Comparison of ENCODE assay signal across 11 cellular contexts in the genomic region with DNA sequence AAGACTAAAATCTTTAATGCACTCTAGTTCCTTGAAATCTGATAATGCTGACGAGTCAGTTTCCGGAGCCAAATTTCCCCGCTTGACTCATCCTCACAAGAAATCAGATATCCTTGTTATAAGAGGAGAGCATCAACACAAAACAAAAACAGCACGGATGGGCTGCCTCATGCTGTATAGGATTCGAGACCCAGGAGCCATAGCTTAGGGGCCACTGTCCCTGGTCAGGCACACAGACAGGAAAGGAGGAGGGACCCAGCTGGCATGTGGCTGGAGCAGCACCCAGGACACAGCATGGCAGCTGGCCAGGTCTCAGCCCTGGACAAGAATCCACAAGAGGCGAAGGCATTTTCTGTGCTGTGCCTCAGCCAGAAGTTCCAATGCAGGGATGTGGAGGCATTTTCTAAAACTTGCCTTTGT.
DNase-seq lines count a peak whose midpoint lies in the region; ATAC-seq and TF ChIP-seq lines count a peak whose summit lies in the region.
"Had no signal": no experiment of that assay in that cellular context is flagged by ENCODE, and none has a peak within 500 bp of the region (broad histone marks: within the 10 kb centered on the region; RNA-seq: fewer than 3 reads in every experiment).

No MANE protein-coding gene starts in this region.

- no peak for TF ChIP-seq CTCF in gastroesophageal sphincter (IDR thresholded peaks at IDR 0.05)
- no peak for TF ChIP-seq CTCF in GM10266 (IDR thresholded peaks at IDR 0.05; ENCODE audit: control insufficient read depth, insufficient read depth, low read depth, missing control alignments)

- whole genome bisulfite sequencing in gastroesophageal sphincter (ENCODE audit: low coverage in 1 of 2), 2 donors: 39 to 57% methylated on average over 3 to 5 of the region's 6 CpGs

- peak overlapping the region in 3 of 4 donors; percentile 15 to 66 (median 16) for H3K27ac ChIP-seq in gastroesophageal sphincter
- H3K27ac ChIP-seq: epithelial cell of prostate had no signal

- DNase-seq in Daoy (ENCODE audit: low read depth) (peak; percentile 54), amniotic epithelial cell (ENCODE audit: low read depth) (peak; percentile 57), renal cortical epithelial cell (ENCODE audit: low read depth) (peak; percentile 38), SIG-M5 (lab: John Stamatoyannopoulos, UW) (no peak), GM10266 (ENCODE audit: extremely low spot score) (no peak)
- no peak for DNase-seq in stimulated activated CD4-positive, alpha-beta T cell treated with anti-CD3 and anti-CD28 coated beads, Interleukin-4, amount 100 ng/mL, for 4 hours
- DNase-seq: activated CD8-positive, alpha-beta memory T cell treated with anti-CD3 and anti-CD28 coated beads, Interleukin-2, amount 10 ng/mL, durations not matched to agents 7 days and 5 days; NCI-H1105 treated with DMSO at 0.1 percent for 48 hours had no signal

- no peaks in the 10 kb centered on the region for H3K27me3 ChIP-seq in gastroesophageal sphincter

- TF ChIP-seq EP300 in gastroesophageal sphincter (IDR thresholded peaks at IDR 0.05): no peak

- no peak for ATAC-seq in gastroesophageal sphincter
- no peak for ATAC-seq in HG03196 (IDR thresholded peaks at IDR 0.05; ENCODE audit: unreplicated experiment)

- no peak for TF ChIP-seq POLR2A in gastroesophageal sphincter (IDR thresholded peaks at IDR 0.05)

- no peak overlapping the region for H3K4me3 ChIP-seq in gastroesophageal sphincter

- peaks cover 4 to 43% (median 26%) of the 10 kb centered on the region in 3 donors for H3K4me1 ChIP-seq in gastroesophageal sphincter

- H3K36me3 ChIP-seq in gastroesophageal sphincter: no peaks in the 10 kb centered on the region

- H3K9me3 ChIP-seq in gastroesophageal sphincter: peaks cover 0 to 11% (median 0%) of the 10 kb centered on the region in 3 donors

Comparison
In these comparisons a context has a peak if more than half of its experiments do, and no peak if none do; other contexts are left out.
1. DNase-seq: peak in Daoy (single experiment), amniotic epithelial cell (single experiment) and renal cortical epithelial cell (single experiment); none in SIG-M5 (single experiment), stimulated activated CD4-positive, alpha-beta T cell treated with anti-CD3 and anti-CD28 coated beads, Interleukin-4, amount 100 ng/mL, for 4 hours (0 of 2) and GM10266 (single experiment).